9 cellular contexts compared by ENCODE assay signal in the genomic region with DNA sequence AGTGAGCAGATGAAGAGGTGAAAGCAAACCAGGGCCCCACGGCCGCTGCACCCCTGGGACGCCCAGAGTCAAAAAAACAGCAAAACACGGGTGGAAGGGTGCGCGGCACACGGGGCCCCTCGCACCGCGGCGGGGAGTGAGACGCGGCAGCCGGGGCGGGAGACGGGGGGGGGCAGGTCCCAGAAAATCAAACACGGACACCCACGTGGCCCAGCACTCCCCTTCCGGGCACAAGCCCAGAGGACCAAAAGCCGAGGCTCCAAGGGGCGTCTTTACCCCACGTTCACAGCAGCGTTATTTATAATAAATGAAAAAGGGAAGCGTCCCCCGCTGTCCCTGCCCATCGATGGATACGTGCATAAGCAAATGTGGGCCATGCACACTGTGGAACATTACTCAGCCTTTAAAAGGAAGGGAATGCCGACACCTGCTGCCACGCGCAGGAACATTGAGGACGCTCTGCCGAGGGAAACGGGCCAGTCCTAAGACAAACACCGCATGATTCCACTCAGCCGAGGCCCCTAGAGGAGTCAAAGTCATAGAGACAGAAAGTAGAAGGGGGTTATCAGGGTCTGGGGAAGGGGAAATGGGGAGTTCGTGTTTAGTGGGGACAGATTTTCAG. TPM values are rescaled to one million over a fixed set of nuclear protein-coding genes. Genes with fewer than 3 reads are reported as not detected.
DNase-seq lines count a peak whose midpoint lies in the region; ATAC-seq and TF ChIP-seq lines count a peak whose summit lies in the region.
"Had no signal": no experiment of that assay in that cellular context is flagged by ENCODE, and none has a peak within 500 bp of the region (broad histone marks: within the 10 kb centered on the region; RNA-seq: fewer than 3 reads in every experiment).

No MANE protein-coding gene starts in this region.

- H3K36me3 Mint-ChIP-seq in activated CD4-positive, alpha-beta memory T cell treated with anti-CD3 and anti-CD28 coated beads, Interleukin-2, amount 10 ng/mL, durations not matched to agents 7 days and 5 days (ENCODE audit: low read depth), result peaks cover 24% of the 10 kb centered on the region
- H3K36me3 Mint-ChIP-seq in glutamatergic neuron (ENCODE audit: unreplicated experiment), result no peaks in the 10 kb centered on the region

- no peak for DNase-seq in activated CD4-positive, alpha-beta memory T cell treated with anti-CD3 and anti-CD28 coated beads, Interleukin-2, amount 10 ng/mL, durations not matched to agents 7 days and 5 days
- no peak for DNase-seq in glutamatergic neuron
- peak; percentile 56 for DNase-seq in sciatic nerve (ENCODE audit: low spot score)
- DNase-seq in NCI-H774 (lab: John Stamatoyannopoulos, UW), result no peak
- DNase-seq in activated gamma-delta T cell treated with Interleukin-2 at 50 U/mL for 16 hours, result no peak
- no peak for DNase-seq in NCI-H128 (lab: John Stamatoyannopoulos, UW; ENCODE audit: unreplicated experiment)

- intact Hi-C loops in sciatic nerve (cut with DNase I), result no loop called here

- H3K4me3 Mint-ChIP-seq in activated CD4-positive, alpha-beta memory T cell treated with anti-CD3 and anti-CD28 coated beads, Interleukin-2, amount 10 ng/mL, durations not matched to agents 7 days and 5 days, result peak overlapping the region; percentile 90
- H3K4me3 Mint-ChIP-seq in glutamatergic neuron (ENCODE audit: unreplicated experiment), result peak overlapping the region; percentile 64

- CTCF ChIA-PET in activated CD4-positive, alpha-beta memory T cell treated with anti-CD3 and anti-CD28 coated beads, Interleukin-2, amount 10 ng/mL, durations not matched to agents 7 days and 5 days (lab: Charles Lee), result no interaction called here

- POLR2A ChIA-PET in activated CD4-positive, alpha-beta memory T cell treated with anti-CD3 and anti-CD28 coated beads, Interleukin-2, amount 10 ng/mL, durations not matched to agents 7 days and 5 days (lab: Charles Lee), result no interaction called here

- peak overlapping the region; percentile 70 for H3K27ac Mint-ChIP-seq in activated CD4-positive, alpha-beta memory T cell treated with anti-CD3 and anti-CD28 coated beads, Interleukin-2, amount 10 ng/mL, durations not matched to agents 7 days and 5 days
- H3K27ac Mint-ChIP-seq in glutamatergic neuron (ENCODE audit: unreplicated experiment), result no peak overlapping the region

- H3K4me1 Mint-ChIP-seq in activated CD4-positive, alpha-beta memory T cell treated with anti-CD3 and anti-CD28 coated beads, Interleukin-2, amount 10 ng/mL, durations not matched to agents 7 days and 5 days, result peaks cover 32% of the 10 kb centered on the region
- peaks cover 21% of the 10 kb centered on the region for H3K4me1 Mint-ChIP-seq in glutamatergic neuron (ENCODE audit: low read depth, unreplicated experiment)

- ATAC-seq in GM18502 (IDR thresholded peaks at IDR 0.05; ENCODE audit: poor library complexity, unreplicated experiment), result peak; percentile 26
- ATAC-seq in HG02870 (IDR thresholded peaks at IDR 0.05; ENCODE audit: unreplicated experiment), result peak; percentile 8
- ATAC-seq in sciatic nerve, result peak; percentile 16

- TF ChIP-seq CTCF in glutamatergic neuron (IDR thresholded peaks at IDR 0.05; ENCODE audit: partially characterized antibody, unreplicated experiment), result no peak

- no peaks in the 10 kb centered on the region for H3K27me3 Mint-ChIP-seq in activated CD4-positive, alpha-beta memory T cell treated with anti-CD3 and anti-CD28 coated beads, Interleukin-2, amount 10 ng/mL, durations not matched to agents 7 days and 5 days
- peaks cover 7% of the 10 kb centered on the region for H3K27me3 Mint-ChIP-seq in glutamatergic neuron (ENCODE audit: unreplicated experiment)

- H3K9me3 Mint-ChIP-seq in activated CD4-positive, alpha-beta memory T cell treated with anti-CD3 and anti-CD28 coated beads, Interleukin-2, amount 10 ng/mL, durations not matched to agents 7 days and 5 days, result no peaks in the 10 kb centered on the region
- peaks cover 15% of the 10 kb centered on the region for H3K9me3 Mint-ChIP-seq in glutamatergic neuron (ENCODE audit: unreplicated experiment)

RNA-seq across cellular contexts. Expression of gene COPS9, which starts 0.7 kb away (rescaled TPM):
- total RNA-seq in activated CD4-positive, alpha-beta memory T cell treated with anti-CD3 and anti-CD28 coated beads, Interleukin-2, amount 10 ng/mL, durations not matched to agents 7 days and 5 days, result 10 to 100 TPM; 95.5 to 96.2 TPM
- total RNA-seq in glutamatergic neuron (ENCODE audit: unreplicated experiment) (121 TPM), sciatic nerve (124 TPM)

RNA-seq across cellular contexts. Expression of gene OTOS, which starts 3.7 kb away (rescaled TPM):
- not detected for total RNA-seq in activated CD4-positive, alpha-beta memory T cell treated with anti-CD3 and anti-CD28 coated beads, Interleukin-2, amount 10 ng/mL, durations not matched to agents 7 days and 5 days
- total RNA-seq in glutamatergic neuron (ENCODE audit: unreplicated experiment) (not detected), sciatic nerve (not detected)
- total RNA-seq: T-helper 1 cell treated with Interleukin-12 subunit alpha and Interleukin-12 subunit beta and Interleukin-4 antibody, amounts not matched to agents 30 ng/mL and 1 ng/mL, for 36 hours had no signal
